Comparison of ENCODE assay signal across 9 cellular contexts in genomic region chr17:46764709-46765401, GRCh38. TPM values are rescaled to one million over a fixed set of nuclear protein-coding genes. Genes with fewer than 3 reads are reported as not detected.
DNase-seq lines count a peak whose midpoint lies in the region; ATAC-seq, FAIRE-seq and TF ChIP-seq lines count a peak whose summit lies in the region.
"Had no signal": no experiment of that assay in that cellular context is flagged by ENCODE, and none has a peak within 500 bp of the region (broad histone marks: within the 10 kb centered on the region; RNA-seq: fewer than 3 reads in every experiment).

No MANE protein-coding gene starts in this region.

- ATAC-seq in Right ventricle myocardium inferior (peak; percentile 84), body of pancreas (peak; percentile 73), GM19455 (IDR thresholded peaks at IDR 0.05; ENCODE audit: unreplicated experiment) (no peak)

- peak; percentile 95 for FAIRE-seq in keratinocyte (lab: Jason Lieb, UNC)

- H3K4me2 ChIP-seq in keratinocyte (ENCODE audit: control insufficient read depth, extremely low read depth, insufficient read depth, low read depth, low read length) = peak overlapping the region; percentile 38

- TF ChIP-seq POLR2A in body of pancreas (IDR thresholded peaks at IDR 0.05) = no peak

- peak overlapping the region in 3 of 4 donors; percentile 7 to 59 (median 43) for H3K27ac ChIP-seq in body of pancreas
- peak overlapping the region; percentile 17 for H3K27ac ChIP-seq in keratinocyte (ENCODE audit: control insufficient read depth, insufficient read depth, low read length)
- H3K27ac ChIP-seq in colonic mucosa = no peak overlapping the region

- no peaks in the 10 kb centered on the region for H3K27me3 ChIP-seq in body of pancreas
- no peaks in the 10 kb centered on the region for H3K27me3 ChIP-seq in keratinocyte (ENCODE audit: control insufficient read depth, extremely low read depth, insufficient read depth, low read length)
- no peaks in the 10 kb centered on the region for H3K27me3 ChIP-seq in colonic mucosa

- no peak overlapping the region for H2AFZ ChIP-seq in keratinocyte (ENCODE audit: control insufficient read depth, low read length)

- intact Hi-C loops in Right ventricle myocardium inferior (cut with DNase I) = no loop called here
- intact Hi-C loops in cardiac septum (cut with DNase I) = loop anchor here (2.0 kb wide), 1 partner anchor 22 kb away; no protein-coding TSS in a partner anchor
- intact Hi-C loops in body of pancreas (cut with DNase I) = no loop called here
- intact Hi-C loops in colonic mucosa (cut with DNase I) = no loop called here

- dilution Hi-C loops in keratinocyte (cut with MboI; ENCODE audit: extremely low pct_ligation_motif_present, low sequenced_read_pairs) = no loop called here

- H3K79me2 ChIP-seq in keratinocyte (ENCODE audit: control insufficient read depth, insufficient read depth, low read length) = no peaks in the 10 kb centered on the region

- H3K36me3 ChIP-seq in body of pancreas (replicated peaks in 1 of 2; ENCODE audit: insufficient read depth in 1 of 2, low read depth in 2 of 2) = no peaks in the 10 kb centered on the region
- H3K36me3 ChIP-seq in keratinocyte (ENCODE audit: control insufficient read depth in 2 of 2, extremely low read depth in 1 of 2, insufficient read depth in 2 of 2, low read length in 2 of 2) = peaks cover 0 to 3% of the 10 kb centered on the region in 2 experiments
- H3K36me3 ChIP-seq in colonic mucosa = no peaks in the 10 kb centered on the region

- no peaks in the 10 kb centered on the region for H3K9me3 ChIP-seq in body of pancreas
- H3K9me3 ChIP-seq in keratinocyte (ENCODE audit: control insufficient read depth, low read depth, low read length) = no peaks in the 10 kb centered on the region
- H3K9me3 ChIP-seq in colonic mucosa = no peaks in the 10 kb centered on the region

- no peak for TF ChIP-seq CTCF in body of pancreas (IDR thresholded peaks at IDR 0.05)
- TF ChIP-seq CTCF in keratinocyte (optimal IDR thresholded peaks at IDR 0.05 in 1 of 3, IDR thresholded peaks at IDR 0.05 in 1 of 3, conservative IDR thresholded peaks at IDR 0.05 in 1 of 3; ENCODE audit: extremely low read depth in 1 of 3, insufficient read depth in 2 of 3, low read length in 3 of 3) = no peak
- TF ChIP-seq CTCF in colonic mucosa (IDR thresholded peaks at IDR 0.05) = no peak

- 29 to 44% methylated on average over 12 of the region's 13 CpGs for WGBS in body of pancreas, 2 donors

- H3K9ac ChIP-seq in keratinocyte (ENCODE audit: control insufficient read depth, extremely low read depth, insufficient read depth, low read length) (no peak overlapping the region), colonic mucosa (ENCODE audit: low read depth in 2 of 2, low read length in 2 of 2) (no peak overlapping the region)

- H3K4me3 ChIP-seq in body of pancreas (no peak overlapping the region), keratinocyte (ENCODE audit: control insufficient read depth in 2 of 3, extremely low read depth in 1 of 3, insufficient read depth in 2 of 3, low read depth in 1 of 3, low read length in 3 of 3) (no peak overlapping the region), colonic mucosa (no peak overlapping the region)

- H3K4me1 ChIP-seq in body of pancreas = peaks cover 15% of the 10 kb centered on the region
- peaks cover 29% of the 10 kb centered on the region for H3K4me1 ChIP-seq in keratinocyte (ENCODE audit: control insufficient read depth, extremely low read depth, insufficient read depth, low read length)
- no peaks in the 10 kb centered on the region for H3K4me1 ChIP-seq in colonic mucosa

- DNase-seq in Right ventricle myocardium inferior (ENCODE audit: missing footprints) (peak; percentile 84), cardiac septum (ENCODE audit: low spot score) (no peak), body of pancreas (peak; percentile 59 to 88 (median 79)), keratinocyte (ENCODE audit: low read depth, low spot score) (no peak), SW480 (ENCODE audit: low spot score) (no peak), NCI-H2227 treated with DMSO at 0.1 percent for 48 hours (lab: John Stamatoyannopoulos, UW) (no peak), colonic mucosa (no peak)
- DNase-seq: RPMI8226 had no signal

- no peaks in the 10 kb centered on the region for H4K20me1 ChIP-seq in keratinocyte (ENCODE audit: control insufficient read depth, extremely low read depth, insufficient read depth, low read length)

- H3K9me1 ChIP-seq in keratinocyte (ENCODE audit: control insufficient read depth, extremely low read depth, insufficient read depth, low read length) = no peaks in the 10 kb centered on the region

RNA-seq across cellular contexts. Expression of gene WNT3, which starts 53.6 kb away (rescaled TPM):
- total RNA-seq in Right ventricle myocardium inferior = 1.0 TPM
- total RNA-seq in cardiac septum = 0.89 TPM
- 1 to 10 TPM in 1 of 2 donors, under 1 TPM in 1; 0.26 to 1.6 TPM for total RNA-seq in body of pancreas
- polyA plus RNA-seq in keratinocyte = 1.9 to 2.8 TPM (median 2.0 TPM) in 3 replicates
- 1.3 TPM for polyA plus RNA-seq in keratinocyte (2011; ENCODE audit: low read depth)
- 1.1 and 1.2 TPM in 2 replicates for polyA plus RNA-seq in keratinocyte (2011; cell fraction: cytosol; rRNA removed)
- polyA plus RNA-seq in keratinocyte (2011; cell fraction: nucleus; rRNA removed) = 4.5 and 5.3 TPM in 2 replicates
- 1.2 and 2.1 TPM in 2 replicates for polyA plus RNA-seq in keratinocyte (2012; ENCODE audit: low replicate concordance)
- polyA minus RNA-seq in keratinocyte = 1.1 to 2.4 TPM (median 1.8 TPM) in 3 replicates
- polyA minus RNA-seq in keratinocyte (2011; cell fraction: cytosol; rRNA and poly(A)+ RNA removed) = 1.2 TPM
- polyA minus RNA-seq in keratinocyte (2011; cell fraction: nucleus; rRNA and poly(A)+ RNA removed) = 1.2 and 2.2 TPM in 2 replicates
- total RNA-seq in colonic mucosa = 1 to 10 TPM in 1 of 2 donors, under 1 TPM in 1; 0.64 to 1.0 TPM

Comparison
In these comparisons a context has a peak if more than half of its experiments do, and no peak if none do; other contexts are left out.
1. DNase-seq: peak in Right ventricle myocardium inferior (single experiment) and body of pancreas (4 of 4); none in cardiac septum (single experiment), keratinocyte (single experiment), SW480 (single experiment), NCI-H2227 treated with DMSO at 0.1 percent for 48 hours (single experiment) and colonic mucosa (single experiment).